In the genomic region with DNA sequence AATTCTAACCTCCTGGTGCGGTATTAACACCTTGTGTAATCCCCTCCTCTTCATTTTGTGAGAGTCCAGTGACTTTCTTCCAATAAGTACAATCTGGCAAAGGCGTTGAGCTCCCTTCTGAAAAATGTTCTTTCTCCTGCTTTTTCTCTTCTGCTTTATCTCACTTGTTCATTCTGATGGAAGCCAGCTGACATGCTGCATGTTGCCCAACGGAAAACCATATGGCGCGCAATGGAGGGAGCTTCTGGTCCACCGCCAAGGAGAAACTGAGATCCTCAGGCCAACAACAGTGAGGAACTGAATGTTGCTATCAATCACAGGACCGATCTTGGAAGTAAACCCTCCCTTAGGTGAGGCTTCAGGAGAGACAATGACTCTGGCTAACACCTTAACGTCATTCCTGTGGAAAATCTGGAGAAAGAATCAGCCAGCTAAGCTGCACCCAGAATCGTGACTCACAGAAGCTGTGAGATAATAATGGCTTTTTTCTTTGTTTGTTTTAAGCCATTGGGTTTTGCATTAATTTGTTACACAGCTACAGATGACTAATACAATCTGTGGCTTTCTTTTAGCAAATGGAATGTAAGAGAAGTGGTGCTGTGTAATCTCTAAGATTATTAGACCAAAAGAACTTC, we compare ENCODE assay signal across 28 cellular contexts.
DNase-seq lines count a peak whose midpoint lies in the region; ATAC-seq and TF ChIP-seq lines count a peak whose summit lies in the region.
"Had no signal": no experiment of that assay in that cellular context is flagged by ENCODE, and none has a peak within 500 bp of the region (broad histone marks: within the 10 kb centered on the region; RNA-seq: fewer than 3 reads in every experiment).

No MANE protein-coding gene starts in this region.

- H3K14ac ChIP-seq in trophoblast cell (ENCODE audit: low read length): peak overlapping the region; percentile 42

- H2BK120ac ChIP-seq in trophoblast cell (ENCODE audit: insufficient read depth, low read length, poor library complexity): no peak overlapping the region

- peak overlapping the region; percentile 52 for H2AFZ ChIP-seq in trophoblast cell (ENCODE audit: insufficient read depth, low read length, poor library complexity)
- H2AFZ ChIP-seq: GM23248 had no signal

- no peak overlapping the region for H4K91ac ChIP-seq in trophoblast cell (ENCODE audit: low read depth, low read length)

- H3K9me3 ChIP-seq in trophoblast cell (ENCODE audit: insufficient read depth, low read depth, low read length): no peaks in the 10 kb centered on the region
- H3K9me3 ChIP-seq: A549 had no signal

- H3K79me2 ChIP-seq in trophoblast cell (ENCODE audit: control insufficient read depth, insufficient read depth, low read length, poor library complexity): no peaks in the 10 kb centered on the region

- H3K23ac ChIP-seq in trophoblast cell (ENCODE audit: low read length): no peak overlapping the region

- peak overlapping the region; percentile 74 for H3K27ac ChIP-seq in trophoblast cell (ENCODE audit: low read depth, low read length)
- H3K27ac ChIP-seq: A549; BLaER1 treated with 17β-estradiol and CSF1 and Interleukin-3, amounts not matched to agents 10 nM and 100 nM; GM23248; KMS-11; SJSA1 had no signal

- H3K9ac ChIP-seq in trophoblast cell (ENCODE audit: low read length): no peak overlapping the region
- H3K9ac ChIP-seq: BLaER1 treated with 17β-estradiol and CSF1 and Interleukin-3, amounts not matched to agents 10 nM and 100 nM; GM23248; KMS-11 had no signal

- H3K4me2 ChIP-seq in trophoblast cell (ENCODE audit: low read length): peak overlapping the region; percentile 38
- H3K4me2 ChIP-seq: A549; BLaER1 treated with 17β-estradiol and CSF1 and Interleukin-3, amounts not matched to agents 10 nM and 100 nM; KMS-11 had no signal

- H2BK5ac ChIP-seq in trophoblast cell (ENCODE audit: low read depth, low read length, poor library complexity): peak overlapping the region; percentile 55

- no peak for TF ChIP-seq CTCF in fibroblast of pulmonary artery (IDR thresholded peaks at IDR 0.05; ENCODE audit: low read length, missing control alignments)

- H3K4me1 ChIP-seq in trophoblast cell (ENCODE audit: control insufficient read depth in 1 of 2, insufficient read depth in 2 of 2, low read length in 2 of 2): peaks cover 3% of the 10 kb centered on the region in 2 experiments
- H3K4me1 ChIP-seq: A549; BLaER1 treated with 17β-estradiol and CSF1 and Interleukin-3, amounts not matched to agents 10 nM and 100 nM; SJSA1 had no signal

- no peak overlapping the region for H4K8ac ChIP-seq in trophoblast cell (ENCODE audit: low read depth, low read length)

- H2AK5ac ChIP-seq in trophoblast cell (ENCODE audit: low read length): no peak overlapping the region

- ATAC-seq in GM19324 (IDR thresholded peaks at IDR 0.05; ENCODE audit: low FRiP score, unreplicated experiment): no peak
- ATAC-seq: A549 had no signal

- DNase-seq in HT1080 (ENCODE audit: low read depth) (peak; percentile 57), amniotic epithelial cell (ENCODE audit: low read depth) (peak; percentile 14), fibroblast of pulmonary artery (ENCODE audit: low read depth) (peak; percentile 52), trophoblast cell (no peak), hippocampal formation (lab: John Stamatoyannopoulos, UW) (no peak), NCI-H510A (lab: John Stamatoyannopoulos, UW) (no peak), NCI-H1694 (lab: John Stamatoyannopoulos, UW) (no peak)
- DNase-seq: AML-193; CD4-positive, alpha-beta T cell; DMS53; GM23248; H9; HFFc6; NCI-H1048; NCI-H1417; NCI-H1694 treated with DMSO at 0.1 percent for 48 hours; NCI-H2081 treated with DMSO at 0.1 percent for 48 hours; NCI-H2171; NCI-H226; NCI-H510A treated with DMSO at 0.1 percent for 48 hours; NCI-H748 treated with DMSO at 0.1 percent for 48 hours; Right ventricle myocardium superior; RPMI8226 had no signal

- H3K18ac ChIP-seq in trophoblast cell (ENCODE audit: low read length): no peak overlapping the region

- no peak overlapping the region for H4K12ac ChIP-seq in trophoblast cell (ENCODE audit: low read depth, low read length)

- H3K4ac ChIP-seq in trophoblast cell (ENCODE audit: low read depth, low read length): no peak overlapping the region

- no CpG with 5 or more reads among the region's 9 CpGs for WGBS in trophoblast cell (ENCODE audit: extremely low coverage, insufficient coverage, insufficient read length)

- H3K27me3 ChIP-seq in trophoblast cell (ENCODE audit: insufficient read depth, low read length): no peaks in the 10 kb centered on the region
- H3K27me3 ChIP-seq: BLaER1 treated with 17β-estradiol and CSF1 and Interleukin-3, amounts not matched to agents 10 nM and 100 nM; SJSA1 had no signal

- H2BK12ac ChIP-seq in trophoblast cell (ENCODE audit: low read length): peak overlapping the region; percentile 63

- H3K79me1 ChIP-seq in trophoblast cell (ENCODE audit: low read length): peaks cover 3% of the 10 kb centered on the region

- H3K36me3 ChIP-seq in trophoblast cell (ENCODE audit: control insufficient read depth in 1 of 2, insufficient read depth in 2 of 2, low read length in 2 of 2): no peaks in the 10 kb centered on the region
- H3K36me3 ChIP-seq: BLaER1 treated with 17β-estradiol and CSF1 and Interleukin-3, amounts not matched to agents 10 nM and 100 nM; SJSA1 had no signal

- H3K4me3 ChIP-seq in fibroblast of pulmonary artery (replicated peaks; ENCODE audit: low read depth, low read length) (no peak overlapping the region), trophoblast cell (ENCODE audit: low read depth, low read length) (no peak overlapping the region)
- H3K4me3 ChIP-seq: A549; BLaER1 treated with 17β-estradiol and CSF1 and Interleukin-3, amounts not matched to agents 10 nM and 100 nM; GM23248; SJSA1 had no signal

Comparison
In these comparisons a context has a peak if more than half of its experiments do, and no peak if none do; other contexts are left out.
1. DNase-seq: peak in HT1080 (single experiment), amniotic epithelial cell (single experiment) and fibroblast of pulmonary artery (single experiment); none in trophoblast cell (0 of 2), hippocampal formation (0 of 2), NCI-H510A (single experiment) and NCI-H1694 (single experiment).